Comparison of ENCODE assay signal across 9 cellular contexts in the genomic region with DNA sequence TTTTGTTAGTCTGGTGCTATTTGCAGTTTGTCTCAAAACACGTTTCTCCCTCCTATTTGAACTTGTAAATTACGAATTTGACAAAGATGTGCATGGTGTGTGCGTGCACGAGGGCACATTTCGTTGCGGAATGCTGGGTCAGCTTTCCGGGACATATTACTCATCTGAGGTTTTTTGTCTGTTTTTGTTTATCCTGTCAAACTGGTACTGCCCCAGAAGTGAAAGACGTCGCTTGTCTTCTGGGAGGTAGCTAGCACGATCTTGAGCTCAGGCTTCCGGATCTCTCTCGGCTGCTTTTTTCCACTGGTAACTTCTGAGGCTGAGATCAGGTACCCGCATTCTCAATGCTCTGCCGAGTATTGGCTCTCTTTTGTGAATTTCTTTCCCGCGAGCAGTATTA. TPM values are rescaled to one million over a fixed set of nuclear protein-coding genes. Genes with fewer than 3 reads are reported as not detected.
DNase-seq lines count a peak whose midpoint lies in the region; ATAC-seq, FAIRE-seq and TF ChIP-seq lines count a peak whose summit lies in the region.
"Not testable (repeated sequence)": the region's sequence is repeated elsewhere in the genome, so short reads cannot be mapped to it uniquely, and the experiment has no call there.
"Had no signal": no experiment of that assay in that cellular context is flagged by ENCODE, and none has a peak within 500 bp of the region (broad histone marks: within the 10 kb centered on the region; RNA-seq: fewer than 3 reads in every experiment).

No MANE protein-coding gene starts in this region.

- POLR2A ChIA-PET in Panc1 (lab: Charles Lee): not testable (repeated sequence)

- H3K4me1 ChIP-seq in Panc1 (ENCODE audit: control insufficient read depth, insufficient read depth, low read length); pancreas: not testable (repeated sequence)

- not testable (repeated sequence) for H3K9me3 ChIP-seq in Panc1 (ENCODE audit: control insufficient read depth, insufficient read depth, low read depth, low read length); pancreas

- intact Hi-C loops in Panc1 (cut with micrococcal nuclease; ENCODE audit: unreplicated experiment); pancreas (cut with DNase I): not testable (repeated sequence)

- not testable (repeated sequence) for H3K36me3 ChIP-seq in Panc1 (ENCODE audit: control insufficient read depth, insufficient read depth, low read length); pancreas

- in situ Hi-C loops in Panc1 (cut with HindIII; ENCODE audit: low pct_unique_long_range_greater_than_20kb, low sequenced_read_pairs): not testable (repeated sequence)

- peak; percentile 64 for FAIRE-seq in GM12891 (lab: Jason Lieb, UNC)
- FAIRE-seq in pancreas (lab: Jason Lieb, UNC): not testable (repeated sequence)

- not testable (repeated sequence) for TF ChIP-seq POLR2A in GM12891 (IDR thresholded peaks at IDR 0.05; ENCODE audit: low read depth, low read length)

- peak; percentile 39 for ATAC-seq in GM19035 (IDR thresholded peaks at IDR 0.05; ENCODE audit: unreplicated experiment)
- peak; percentile 41 for ATAC-seq in GM21526 (IDR thresholded peaks at IDR 0.05; ENCODE audit: low FRiP score, unreplicated experiment)
- ATAC-seq in HG02840 (IDR thresholded peaks at IDR 0.05; ENCODE audit: low FRiP score, unreplicated experiment): peak; percentile 34
- ATAC-seq in HG03159 (IDR thresholded peaks at IDR 0.05; ENCODE audit: unreplicated experiment): peak; percentile 37
- ATAC-seq in Panc1: peak; percentile 5; the same call in 1 of the 2 replicates
- peak; percentile 69 for ATAC-seq in esophagus mucosa
- peak; percentile 1 to 34 (median 11) for ATAC-seq in pancreas

- H3K4me3 ChIP-seq in Panc1 (ENCODE audit: low read depth in 2 of 2, low read length in 2 of 2); pancreas: not testable (repeated sequence)

- not testable (repeated sequence) for TF ChIP-seq CTCF in Panc1 (IDR thresholded peaks at IDR 0.05); pancreas (IDR thresholded peaks at IDR 0.05)

- not testable (repeated sequence) for H3K27me3 ChIP-seq in Panc1 (ENCODE audit: control insufficient read depth, insufficient read depth, low read length); pancreas

- CTCF ChIA-PET in Panc1 (lab: Charles Lee): not testable (repeated sequence)

- H3K27ac ChIP-seq in Panc1 (ENCODE audit: low read length); pancreas: not testable (repeated sequence)

- not testable (repeated sequence) for DNase-seq in GM12891 (ENCODE audit: insufficient read length, low spot score); Panc1 (ENCODE audit: low read depth, low spot score); pancreas

- not testable (repeated sequence) for BruUV-seq in Panc1 (replicated peaks; lab: Mats Ljungman, UMichigan)

- no CpG with 5 or more reads among the region's 16 CpGs for WGBS in pancreas, 2 donors

RNA-seq across cellular contexts. Expression of a gene that starts 0.4 kb away (rescaled TPM):
- polyA plus RNA-seq in GM12891 (2012; ENCODE audit: low read depth, missing spikeins): 4.4 TPM
- total RNA-seq in Panc1 (2021; ENCODE audit: unreplicated experiment) (0.28 TPM), esophagus mucosa (9.8 TPM), pancreas (1 to 10 TPM in 3 of 6 donors, under 1 TPM in 3; 0.67 to 2.3 (median 1.0) TPM)
- 0.68 TPM for polyA plus RNA-seq in Panc1 (2012; ENCODE audit: insufficient read length)
- polyA plus RNA-seq in pancreas: 1 to 10 TPM; 1.4 to 6.3 TPM

RNA-seq across cellular contexts. Expression of a gene that starts 49.6 kb away (rescaled TPM):
- polyA plus RNA-seq in GM12891 (2012; ENCODE audit: low read depth, missing spikeins): 0.18 TPM
- total RNA-seq in Panc1 (2021; ENCODE audit: unreplicated experiment): 0.46 TPM
- not detected for polyA plus RNA-seq in Panc1 (2012; ENCODE audit: insufficient read length)
- total RNA-seq in esophagus mucosa: 1.4 TPM
- under 1 TPM in 4 of 6 donors, not detected in 2; 0.23 to 0.87 (median 0.43) TPM for total RNA-seq in pancreas
- not detected for polyA plus RNA-seq in pancreas
- polyA plus RNA-seq: heart left ventricle had no signal

Comparison
In these comparisons a context has a peak if more than half of its experiments do, and no peak if none do; other contexts are left out.
1. ATAC-seq: peak in every context shown above with its lines; median percentile 69 in esophagus mucosa; 41 in GM21526; 39 in GM19035; 37 in HG03159; 34 in HG02840; 11 in pancreas; 5 in Panc1.